ENCODE assay signal across 1 cellular context in the genomic region with DNA sequence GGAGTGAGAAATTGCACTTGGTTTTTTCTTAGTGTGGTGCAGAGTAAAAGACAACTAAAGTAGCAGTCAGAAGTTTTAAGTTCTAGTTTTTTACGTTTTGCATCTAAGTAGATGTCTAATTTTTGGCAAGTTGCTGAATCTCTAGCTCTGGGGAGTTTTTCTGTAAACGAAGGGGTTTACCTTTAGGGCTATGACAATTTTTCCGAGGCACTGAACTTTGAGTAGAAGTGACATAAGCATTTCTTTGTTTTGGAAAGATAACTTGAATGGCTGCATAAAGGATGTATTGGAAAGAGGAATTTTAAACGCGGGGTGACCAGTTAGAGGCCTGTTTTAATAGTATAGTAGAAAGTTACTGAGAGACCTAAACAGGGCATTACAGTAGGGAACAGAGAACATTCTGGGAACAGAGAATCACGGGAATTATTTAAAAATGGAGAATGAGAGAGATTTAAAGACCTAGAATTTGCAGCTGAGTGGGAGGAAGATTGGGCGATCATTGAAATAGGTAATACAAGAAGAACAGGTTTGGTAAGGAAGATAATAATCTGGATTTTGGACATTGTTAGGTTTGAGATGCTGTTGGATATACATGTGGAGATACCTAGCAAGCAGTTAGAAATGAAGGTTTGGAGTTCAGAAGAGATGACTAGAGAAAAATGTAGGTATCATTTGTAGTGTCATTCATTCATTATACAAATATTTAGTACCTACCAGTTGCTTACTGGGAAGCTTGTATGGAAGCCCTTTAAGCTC.
TF ChIP-seq lines count a peak whose summit lies in the region.

No MANE protein-coding gene starts in this region.

TF ChIP-seq in WTC11, 78 proteins besides CTCF, POLR2A, EP300 and RAD21 (continued from another document):
- TF ChIP-seq, protein P1, sequence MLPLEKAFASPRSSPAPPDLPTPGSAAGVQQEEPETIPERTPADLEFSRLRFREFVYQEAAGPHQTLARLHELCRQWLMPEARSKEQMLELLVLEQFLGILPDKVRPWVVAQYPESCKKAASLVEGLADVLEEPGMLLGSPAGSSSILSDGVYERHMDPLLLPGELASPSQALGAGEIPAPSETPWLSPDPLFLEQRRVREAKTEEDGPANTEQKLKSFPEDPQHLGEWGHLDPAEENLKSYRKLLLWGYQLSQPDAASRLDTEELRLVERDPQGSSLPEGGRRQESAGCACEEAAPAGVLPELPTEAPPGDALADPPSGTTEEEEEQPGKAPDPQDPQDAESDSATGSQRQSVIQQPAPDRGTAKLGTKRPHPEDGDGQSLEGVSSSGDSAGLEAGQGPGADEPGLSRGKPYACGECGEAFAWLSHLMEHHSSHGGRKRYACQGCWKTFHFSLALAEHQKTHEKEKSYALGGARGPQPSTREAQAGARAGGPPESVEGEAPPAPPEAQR (CRISPR knock-in tag; IDR thresholded peaks at IDR 0.05), result no peak
- no peak for TF ChIP-seq MYBL2 (CRISPR knock-in tag; IDR thresholded peaks at IDR 0.05)
TF ChIP-seq in WTC11: peak in this region for 0.
